In the genomic region with DNA sequence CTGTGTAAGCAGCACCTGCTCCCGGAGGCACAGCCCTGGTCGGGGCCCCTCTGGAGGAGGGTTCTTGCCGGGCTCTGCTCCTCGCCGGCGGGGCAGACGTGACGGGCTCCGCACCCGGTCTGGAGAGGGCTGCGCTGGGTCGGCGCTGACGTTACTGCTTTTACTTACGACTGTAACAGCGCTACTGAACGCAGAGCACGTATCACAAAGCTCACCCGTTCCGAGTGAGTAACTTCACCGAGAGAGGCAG, we compare ENCODE assay signal across 1 cellular context.
TF ChIP-seq lines count a peak whose summit lies in the region.

No MANE protein-coding gene starts in this region.

TF ChIP-seq in H1, 55 proteins besides CTCF, POLR2A, EP300 and RAD21:
- TF ChIP-seq CREB1 (IDR thresholded peaks at IDR 0.05), result 0 out of 2 replicates have a peak, but pooled peaks have one; percentile 41
- TF ChIP-seq POLR2AphosphoS5 (IDR thresholded peaks at IDR 0.05; ENCODE audit: low read depth, low read length), result peak; percentile 39; the same call in 1 of the 2 replicates
- peak; percentile 19 to 57; a peak in 1 of 4 replicates for TF ChIP-seq SIN3A (conservative IDR thresholded peaks at IDR 0.05 in 1 of 2, IDR thresholded peaks at IDR 0.05 in 1 of 2; ENCODE audit: low read depth in 1 of 2, low read length in 2 of 2)
- no peak for TF ChIP-seq TAF7 (optimal IDR thresholded peaks at IDR 0.05; ENCODE audit: borderline replicate concordance, low read depth, low read length)
TF ChIP-seq in H1: peak in this region for 3.
